Comparison of ENCODE assay signal across 1 cellular context in the genomic region with DNA sequence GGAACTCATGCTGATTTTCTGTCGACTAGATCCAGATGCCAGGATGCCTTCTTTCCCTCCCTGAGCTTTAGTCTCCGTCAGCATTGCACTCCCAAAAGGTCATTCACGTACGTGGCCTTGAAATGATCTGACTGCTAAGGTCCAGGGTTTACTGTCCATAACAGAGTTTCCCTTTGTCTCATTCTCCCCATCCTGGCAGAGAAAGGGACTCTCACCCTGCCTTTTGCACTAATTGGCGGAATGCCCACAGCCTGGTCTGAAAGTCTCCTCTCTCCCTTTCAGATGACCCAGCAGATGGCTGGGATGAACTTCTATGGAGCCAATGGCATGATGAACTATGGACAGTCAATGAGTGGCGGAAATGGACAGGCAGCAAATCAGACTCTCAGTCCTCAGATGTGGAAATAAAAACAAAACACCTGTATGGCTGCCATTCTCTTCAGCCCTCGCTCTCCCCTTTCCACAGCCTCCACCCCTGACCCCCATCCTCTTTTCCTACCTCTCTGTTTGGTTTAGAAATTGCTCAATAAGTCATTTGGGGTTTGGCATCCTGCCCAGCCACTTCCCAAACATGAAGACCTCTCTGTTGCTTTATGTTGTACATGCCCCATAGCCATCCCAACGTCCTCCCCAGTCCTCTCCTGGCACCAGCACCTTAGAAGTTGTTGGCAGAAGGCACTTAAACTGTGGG.
TF ChIP-seq lines count a peak whose summit lies in the region.

No MANE protein-coding gene starts in this region.

TF ChIP-seq in HepG2, 621 proteins besides CTCF, POLR2A, EP300 and RAD21 (continued from another document and continues in another):
- TF ChIP-seq, protein P1, sequence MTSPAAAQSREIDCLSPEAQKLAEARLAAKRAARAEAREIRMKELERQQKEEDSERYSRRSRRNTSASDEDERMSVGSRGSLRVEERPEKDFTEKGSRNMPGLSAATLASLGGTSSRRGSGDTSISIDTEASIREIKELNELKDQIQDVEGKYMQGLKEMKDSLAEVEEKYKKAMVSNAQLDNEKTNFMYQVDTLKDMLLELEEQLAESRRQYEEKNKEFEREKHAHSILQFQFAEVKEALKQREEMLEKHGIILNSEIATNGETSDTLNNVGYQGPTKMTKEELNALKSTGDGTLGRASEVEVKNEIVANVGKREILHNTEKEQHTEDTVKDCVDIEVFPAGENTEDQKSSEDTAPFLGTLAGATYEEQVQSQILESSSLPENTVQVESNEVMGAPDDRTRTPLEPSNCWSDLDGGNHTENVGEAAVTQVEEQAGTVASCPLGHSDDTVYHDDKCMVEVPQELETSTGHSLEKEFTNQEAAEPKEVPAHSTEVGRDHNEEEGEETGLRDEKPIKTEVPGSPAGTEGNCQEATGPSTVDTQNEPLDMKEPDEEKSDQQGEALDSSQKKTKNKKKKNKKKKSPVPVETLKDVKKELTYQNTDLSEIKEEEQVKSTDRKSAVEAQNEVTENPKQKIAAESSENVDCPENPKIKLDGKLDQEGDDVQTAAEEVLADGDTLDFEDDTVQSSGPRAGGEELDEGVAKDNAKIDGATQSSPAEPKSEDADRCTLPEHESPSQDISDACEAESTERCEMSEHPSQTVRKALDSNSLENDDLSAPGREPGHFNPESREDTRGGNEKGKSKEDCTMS (CRISPR knock-in tag; conservative IDR thresholded peaks at IDR 0.05) = no peak
- no peak for TF ChIP-seq HOXA9 (CRISPR knock-in tag; IDR thresholded peaks at IDR 0.05; ENCODE audit: borderline replicate concordance)
- TF ChIP-seq IKZF5 (CRISPR knock-in tag; IDR thresholded peaks at IDR 0.05) = peak; percentile 59
- TF ChIP-seq NPAS2 (CRISPR knock-in tag; IDR thresholded peaks at IDR 0.05; ENCODE audit: borderline replicate concordance) = no peak
- no peak for TF ChIP-seq SSRP1 (CRISPR knock-in tag; IDR thresholded peaks at IDR 0.05)
- TF ChIP-seq, protein P2, sequence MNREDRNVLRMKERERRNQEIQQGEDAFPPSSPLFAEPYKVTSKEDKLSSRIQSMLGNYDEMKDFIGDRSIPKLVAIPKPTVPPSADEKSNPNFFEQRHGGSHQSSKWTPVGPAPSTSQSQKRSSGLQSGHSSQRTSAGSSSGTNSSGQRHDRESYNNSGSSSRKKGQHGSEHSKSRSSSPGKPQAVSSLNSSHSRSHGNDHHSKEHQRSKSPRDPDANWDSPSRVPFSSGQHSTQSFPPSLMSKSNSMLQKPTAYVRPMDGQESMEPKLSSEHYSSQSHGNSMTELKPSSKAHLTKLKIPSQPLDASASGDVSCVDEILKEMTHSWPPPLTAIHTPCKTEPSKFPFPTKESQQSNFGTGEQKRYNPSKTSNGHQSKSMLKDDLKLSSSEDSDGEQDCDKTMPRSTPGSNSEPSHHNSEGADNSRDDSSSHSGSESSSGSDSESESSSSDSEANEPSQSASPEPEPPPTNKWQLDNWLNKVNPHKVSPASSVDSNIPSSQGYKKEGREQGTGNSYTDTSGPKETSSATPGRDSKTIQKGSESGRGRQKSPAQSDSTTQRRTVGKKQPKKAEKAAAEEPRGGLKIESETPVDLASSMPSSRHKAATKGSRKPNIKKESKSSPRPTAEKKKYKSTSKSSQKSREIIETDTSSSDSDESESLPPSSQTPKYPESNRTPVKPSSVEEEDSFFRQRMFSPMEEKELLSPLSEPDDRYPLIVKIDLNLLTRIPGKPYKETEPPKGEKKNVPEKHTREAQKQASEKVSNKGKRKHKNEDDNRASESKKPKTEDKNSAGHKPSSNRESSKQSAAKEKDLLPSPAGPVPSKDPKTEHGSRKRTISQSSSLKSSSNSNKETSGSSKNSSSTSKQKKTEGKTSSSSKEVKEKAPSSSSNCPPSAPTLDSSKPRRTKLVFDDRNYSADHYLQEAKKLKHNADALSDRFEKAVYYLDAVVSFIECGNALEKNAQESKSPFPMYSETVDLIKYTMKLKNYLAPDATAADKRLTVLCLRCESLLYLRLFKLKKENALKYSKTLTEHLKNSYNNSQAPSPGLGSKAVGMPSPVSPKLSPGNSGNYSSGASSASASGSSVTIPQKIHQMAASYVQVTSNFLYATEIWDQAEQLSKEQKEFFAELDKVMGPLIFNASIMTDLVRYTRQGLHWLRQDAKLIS (CRISPR knock-in tag; IDR thresholded peaks at IDR 0.05) = no peak
- peak; percentile 80; the same call in 1 of the 2 replicates for TF ChIP-seq NAIF1 (CRISPR knock-in tag; IDR thresholded peaks at IDR 0.05; ENCODE audit: borderline replicate concordance)
- peak; percentile 45; the same call in 1 of the 2 replicates for TF ChIP-seq RFXAP (CRISPR knock-in tag; IDR thresholded peaks at IDR 0.05; ENCODE audit: borderline replicate concordance)
- no peak for TF ChIP-seq ZSCAN22 (CRISPR knock-in tag; IDR thresholded peaks at IDR 0.05)
- TF ChIP-seq CC2D1A (CRISPR knock-in tag; IDR thresholded peaks at IDR 0.05) = no peak
- no peak for TF ChIP-seq MXD3 (CRISPR knock-in tag; IDR thresholded peaks at IDR 0.05)
- no peak for TF ChIP-seq ZNF329 (CRISPR knock-in tag; IDR thresholded peaks at IDR 0.05; ENCODE audit: low read depth)
- TF ChIP-seq HNRNPK (IDR thresholded peaks at IDR 0.05; ENCODE audit: low read depth, low read length, poor library complexity, severe bottlenecking) = no peak
- peak; percentile 97 for TF ChIP-seq ESRRA (CRISPR knock-in tag; IDR thresholded peaks at IDR 0.05; ENCODE audit: low read depth)
- no peak for TF ChIP-seq SP140L (CRISPR knock-in tag; IDR thresholded peaks at IDR 0.05; ENCODE audit: borderline replicate concordance)
- no peak for TF ChIP-seq CAMTA2 (CRISPR knock-in tag; IDR thresholded peaks at IDR 0.05; ENCODE audit: borderline replicate concordance)
- no peak for TF ChIP-seq ZNF343 (CRISPR knock-in tag; IDR thresholded peaks at IDR 0.05)
- TF ChIP-seq, protein P3, sequence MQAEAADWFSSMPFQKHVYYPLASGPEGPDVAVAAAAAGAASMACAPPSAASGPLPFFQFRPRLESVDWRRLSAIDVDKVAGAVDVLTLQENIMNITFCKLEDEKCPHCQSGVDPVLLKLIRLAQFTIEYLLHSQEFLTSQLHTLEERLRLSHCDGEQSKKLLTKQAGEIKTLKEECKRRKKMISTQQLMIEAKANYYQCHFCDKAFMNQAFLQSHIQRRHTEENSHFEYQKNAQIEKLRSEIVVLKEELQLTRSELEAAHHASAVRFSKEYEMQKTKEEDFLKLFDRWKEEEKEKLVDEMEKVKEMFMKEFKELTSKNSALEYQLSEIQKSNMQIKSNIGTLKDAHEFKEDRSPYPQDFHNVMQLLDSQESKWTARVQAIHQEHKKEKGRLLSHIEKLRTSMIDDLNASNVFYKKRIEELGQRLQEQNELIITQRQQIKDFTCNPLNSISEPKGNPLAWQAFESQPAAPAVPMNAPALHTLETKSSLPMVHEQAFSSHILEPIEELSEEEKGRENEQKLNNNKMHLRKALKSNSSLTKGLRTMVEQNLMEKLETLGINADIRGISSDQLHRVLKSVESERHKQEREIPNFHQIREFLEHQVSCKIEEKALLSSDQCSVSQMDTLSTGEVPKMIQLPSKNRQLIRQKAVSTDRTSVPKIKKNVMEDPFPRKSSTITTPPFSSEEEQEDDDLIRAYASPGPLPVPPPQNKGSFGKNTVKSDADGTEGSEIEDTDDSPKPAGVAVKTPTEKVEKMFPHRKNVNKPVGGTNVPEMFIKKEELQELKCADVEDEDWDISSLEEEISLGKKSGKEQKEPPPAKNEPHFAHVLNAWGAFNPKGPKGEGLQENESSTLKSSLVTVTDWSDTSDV (CRISPR knock-in tag; IDR thresholded peaks at IDR 0.05) = no peak
- TF ChIP-seq KDM5B (CRISPR knock-in tag; IDR thresholded peaks at IDR 0.05; ENCODE audit: borderline replicate concordance) = no peak
- TF ChIP-seq PAWR (CRISPR knock-in tag; IDR thresholded peaks at IDR 0.05; ENCODE audit: borderline replicate concordance) = no peak
- TF ChIP-seq ZBTB39 (CRISPR knock-in tag; IDR thresholded peaks at IDR 0.05) = peak; percentile 76; the same call in 1 of the 2 replicates
- TF ChIP-seq, protein P4, sequence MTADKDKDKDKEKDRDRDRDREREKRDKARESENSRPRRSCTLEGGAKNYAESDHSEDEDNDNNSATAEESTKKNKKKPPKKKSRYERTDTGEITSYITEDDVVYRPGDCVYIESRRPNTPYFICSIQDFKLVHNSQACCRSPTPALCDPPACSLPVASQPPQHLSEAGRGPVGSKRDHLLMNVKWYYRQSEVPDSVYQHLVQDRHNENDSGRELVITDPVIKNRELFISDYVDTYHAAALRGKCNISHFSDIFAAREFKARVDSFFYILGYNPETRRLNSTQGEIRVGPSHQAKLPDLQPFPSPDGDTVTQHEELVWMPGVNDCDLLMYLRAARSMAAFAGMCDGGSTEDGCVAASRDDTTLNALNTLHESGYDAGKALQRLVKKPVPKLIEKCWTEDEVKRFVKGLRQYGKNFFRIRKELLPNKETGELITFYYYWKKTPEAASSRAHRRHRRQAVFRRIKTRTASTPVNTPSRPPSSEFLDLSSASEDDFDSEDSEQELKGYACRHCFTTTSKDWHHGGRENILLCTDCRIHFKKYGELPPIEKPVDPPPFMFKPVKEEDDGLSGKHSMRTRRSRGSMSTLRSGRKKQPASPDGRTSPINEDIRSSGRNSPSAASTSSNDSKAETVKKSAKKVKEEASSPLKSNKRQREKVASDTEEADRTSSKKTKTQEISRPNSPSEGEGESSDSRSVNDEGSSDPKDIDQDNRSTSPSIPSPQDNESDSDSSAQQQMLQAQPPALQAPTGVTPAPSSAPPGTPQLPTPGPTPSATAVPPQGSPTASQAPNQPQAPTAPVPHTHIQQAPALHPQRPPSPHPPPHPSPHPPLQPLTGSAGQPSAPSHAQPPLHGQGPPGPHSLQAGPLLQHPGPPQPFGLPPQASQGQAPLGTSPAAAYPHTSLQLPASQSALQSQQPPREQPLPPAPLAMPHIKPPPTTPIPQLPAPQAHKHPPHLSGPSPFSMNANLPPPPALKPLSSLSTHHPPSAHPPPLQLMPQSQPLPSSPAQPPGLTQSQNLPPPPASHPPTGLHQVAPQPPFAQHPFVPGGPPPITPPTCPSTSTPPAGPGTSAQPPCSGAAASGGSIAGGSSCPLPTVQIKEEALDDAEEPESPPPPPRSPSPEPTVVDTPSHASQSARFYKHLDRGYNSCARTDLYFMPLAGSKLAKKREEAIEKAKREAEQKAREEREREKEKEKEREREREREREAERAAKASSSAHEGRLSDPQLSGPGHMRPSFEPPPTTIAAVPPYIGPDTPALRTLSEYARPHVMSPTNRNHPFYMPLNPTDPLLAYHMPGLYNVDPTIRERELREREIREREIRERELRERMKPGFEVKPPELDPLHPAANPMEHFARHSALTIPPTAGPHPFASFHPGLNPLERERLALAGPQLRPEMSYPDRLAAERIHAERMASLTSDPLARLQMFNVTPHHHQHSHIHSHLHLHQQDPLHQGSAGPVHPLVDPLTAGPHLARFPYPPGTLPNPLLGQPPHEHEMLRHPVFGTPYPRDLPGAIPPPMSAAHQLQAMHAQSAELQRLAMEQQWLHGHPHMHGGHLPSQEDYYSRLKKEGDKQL (CRISPR knock-in tag; IDR thresholded peaks at IDR 0.05; ENCODE audit: low read depth) = no peak
- TF ChIP-seq, protein P5, sequence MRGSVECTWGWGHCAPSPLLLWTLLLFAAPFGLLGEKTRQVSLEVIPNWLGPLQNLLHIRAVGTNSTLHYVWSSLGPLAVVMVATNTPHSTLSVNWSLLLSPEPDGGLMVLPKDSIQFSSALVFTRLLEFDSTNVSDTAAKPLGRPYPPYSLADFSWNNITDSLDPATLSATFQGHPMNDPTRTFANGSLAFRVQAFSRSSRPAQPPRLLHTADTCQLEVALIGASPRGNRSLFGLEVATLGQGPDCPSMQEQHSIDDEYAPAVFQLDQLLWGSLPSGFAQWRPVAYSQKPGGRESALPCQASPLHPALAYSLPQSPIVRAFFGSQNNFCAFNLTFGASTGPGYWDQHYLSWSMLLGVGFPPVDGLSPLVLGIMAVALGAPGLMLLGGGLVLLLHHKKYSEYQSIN (CRISPR knock-in tag; IDR thresholded peaks at IDR 0.05; ENCODE audit: borderline replicate concordance) = no peak
- peak; percentile 62; the same call in 1 of the 2 replicates for TF ChIP-seq FOSL2 (CRISPR knock-in tag; IDR thresholded peaks at IDR 0.05)
- peak; percentile 77; the same call in 1 of the 2 replicates for TF ChIP-seq ZSCAN29 (CRISPR knock-in tag; conservative IDR thresholded peaks at IDR 0.05)
- TF ChIP-seq ERF (CRISPR knock-in tag; IDR thresholded peaks at IDR 0.05) = peak; percentile 80; the same call in 1 of the 2 replicates
- TF ChIP-seq, protein P6, sequence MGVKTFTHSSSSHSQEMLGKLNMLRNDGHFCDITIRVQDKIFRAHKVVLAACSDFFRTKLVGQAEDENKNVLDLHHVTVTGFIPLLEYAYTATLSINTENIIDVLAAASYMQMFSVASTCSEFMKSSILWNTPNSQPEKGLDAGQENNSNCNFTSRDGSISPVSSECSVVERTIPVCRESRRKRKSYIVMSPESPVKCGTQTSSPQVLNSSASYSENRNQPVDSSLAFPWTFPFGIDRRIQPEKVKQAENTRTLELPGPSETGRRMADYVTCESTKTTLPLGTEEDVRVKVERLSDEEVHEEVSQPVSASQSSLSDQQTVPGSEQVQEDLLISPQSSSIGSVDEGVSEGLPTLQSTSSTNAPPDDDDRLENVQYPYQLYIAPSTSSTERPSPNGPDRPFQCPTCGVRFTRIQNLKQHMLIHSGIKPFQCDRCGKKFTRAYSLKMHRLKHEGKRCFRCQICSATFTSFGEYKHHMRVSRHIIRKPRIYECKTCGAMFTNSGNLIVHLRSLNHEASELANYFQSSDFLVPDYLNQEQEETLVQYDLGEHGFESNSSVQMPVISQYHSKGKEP (CRISPR knock-in tag; IDR thresholded peaks at IDR 0.05) = no peak
- no peak for TF ChIP-seq FLYWCH1 (CRISPR knock-in tag; IDR thresholded peaks at IDR 0.05)
- peak; percentile 86 for TF ChIP-seq RARA (CRISPR knock-in tag; IDR thresholded peaks at IDR 0.05)
- TF ChIP-seq KDM5A (IDR thresholded peaks at IDR 0.05; ENCODE audit: borderline replicate concordance, low read length) = no peak; the same call in 1 of the 2 replicates
